Comparison of ENCODE assay signal across 1 cellular context in the genomic region with DNA sequence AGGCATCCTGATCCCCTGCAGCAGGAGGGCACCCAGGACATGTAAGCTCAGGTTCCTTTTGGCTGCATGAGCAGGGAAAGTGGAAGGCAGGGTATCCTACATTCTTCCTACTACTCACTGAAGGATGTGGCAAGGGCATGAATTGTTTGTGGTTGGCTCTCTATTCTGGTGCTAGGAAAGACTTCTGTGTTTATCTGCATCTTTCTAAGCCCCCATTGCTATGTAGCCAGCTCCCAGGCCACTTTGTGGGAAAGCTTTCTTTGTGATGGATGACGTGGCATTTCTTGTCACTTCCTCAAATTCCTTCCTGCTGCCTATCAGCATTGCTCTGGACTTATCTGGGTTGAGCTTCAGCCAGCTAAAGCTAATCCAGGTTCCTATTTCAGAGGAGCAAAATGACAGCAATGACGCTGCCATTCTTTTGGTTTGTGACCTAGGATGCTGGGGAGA.
TF ChIP-seq lines count a peak whose summit lies in the region.

No MANE protein-coding gene starts in this region.

TF ChIP-seq in A549, 52 proteins besides CTCF, POLR2A, EP300 and RAD21 (continued from another document):
- TF ChIP-seq, protein P1, sequence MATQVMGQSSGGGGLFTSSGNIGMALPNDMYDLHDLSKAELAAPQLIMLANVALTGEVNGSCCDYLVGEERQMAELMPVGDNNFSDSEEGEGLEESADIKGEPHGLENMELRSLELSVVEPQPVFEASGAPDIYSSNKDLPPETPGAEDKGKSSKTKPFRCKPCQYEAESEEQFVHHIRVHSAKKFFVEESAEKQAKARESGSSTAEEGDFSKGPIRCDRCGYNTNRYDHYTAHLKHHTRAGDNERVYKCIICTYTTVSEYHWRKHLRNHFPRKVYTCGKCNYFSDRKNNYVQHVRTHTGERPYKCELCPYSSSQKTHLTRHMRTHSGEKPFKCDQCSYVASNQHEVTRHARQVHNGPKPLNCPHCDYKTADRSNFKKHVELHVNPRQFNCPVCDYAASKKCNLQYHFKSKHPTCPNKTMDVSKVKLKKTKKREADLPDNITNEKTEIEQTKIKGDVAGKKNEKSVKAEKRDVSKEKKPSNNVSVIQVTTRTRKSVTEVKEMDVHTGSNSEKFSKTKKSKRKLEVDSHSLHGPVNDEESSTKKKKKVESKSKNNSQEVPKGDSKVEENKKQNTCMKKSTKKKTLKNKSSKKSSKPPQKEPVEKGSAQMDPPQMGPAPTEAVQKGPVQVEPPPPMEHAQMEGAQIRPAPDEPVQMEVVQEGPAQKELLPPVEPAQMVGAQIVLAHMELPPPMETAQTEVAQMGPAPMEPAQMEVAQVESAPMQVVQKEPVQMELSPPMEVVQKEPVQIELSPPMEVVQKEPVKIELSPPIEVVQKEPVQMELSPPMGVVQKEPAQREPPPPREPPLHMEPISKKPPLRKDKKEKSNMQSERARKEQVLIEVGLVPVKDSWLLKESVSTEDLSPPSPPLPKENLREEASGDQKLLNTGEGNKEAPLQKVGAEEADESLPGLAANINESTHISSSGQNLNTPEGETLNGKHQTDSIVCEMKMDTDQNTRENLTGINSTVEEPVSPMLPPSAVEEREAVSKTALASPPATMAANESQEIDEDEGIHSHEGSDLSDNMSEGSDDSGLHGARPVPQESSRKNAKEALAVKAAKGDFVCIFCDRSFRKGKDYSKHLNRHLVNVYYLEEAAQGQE (IDR thresholded peaks at IDR 0.05), result no peak
- TF ChIP-seq MYC (IDR thresholded peaks at IDR 0.05; ENCODE audit: borderline replicate concordance, low read length), result no peak
- TF ChIP-seq ZNF302 (CRISPR knock-in tag; IDR thresholded peaks at IDR 0.05), result no peak
